23 cellular contexts compared by ENCODE assay signal in the genomic region with DNA sequence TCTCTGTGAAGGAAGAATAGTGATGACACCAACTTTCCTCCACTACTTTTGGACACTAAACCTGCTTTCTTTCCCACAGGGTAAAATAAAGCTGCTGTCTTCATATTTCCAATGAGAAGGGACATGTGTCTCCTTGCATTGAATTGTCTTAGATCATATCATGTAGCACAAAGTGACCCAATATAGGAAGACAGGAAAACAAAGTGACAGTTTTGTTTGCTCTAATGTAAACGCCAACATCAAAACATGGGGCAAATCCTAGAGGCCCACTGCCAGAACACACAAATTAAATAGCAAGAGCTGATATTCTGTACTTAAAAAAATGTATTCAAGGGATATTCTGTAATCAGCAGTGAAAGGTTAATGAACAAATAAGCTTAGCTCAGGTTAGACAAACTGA. TPM values are rescaled to one million over a fixed set of nuclear protein-coding genes. Genes with fewer than 3 reads are reported as not detected.
"Had no signal": no experiment of that assay in that cellular context is flagged by ENCODE, and none has a peak within 500 bp of the region (broad histone marks: within the 10 kb centered on the region; RNA-seq: fewer than 3 reads in every experiment).

No MANE protein-coding gene starts in this region.

- H3K27me3 Mint-ChIP-seq: activated naive CD8-positive, alpha-beta T cell treated with anti-CD3 and anti-CD28 coated beads for 36 hours; stimulated activated naive B cell treated with anti-CD40 and anti-IgM and Interleukin-4, amounts not matched to agents 10 μg/mL and 1 μg/mL and 100 μg/mL, for 72 hours had no signal

- H3K27ac Mint-ChIP-seq: activated naive CD8-positive, alpha-beta T cell treated with anti-CD3 and anti-CD28 coated beads for 36 hours; T-helper 2 cell treated with Interferon-gamma antibody and Interleukin-4, amounts not matched to agents 5 μg/mL and 100 μg/mL, for 36 hours had no signal

- H3K4me3 Mint-ChIP-seq: activated naive CD8-positive, alpha-beta T cell treated with anti-CD3 and anti-CD28 coated beads for 36 hours; stimulated activated naive B cell treated with anti-CD40 and anti-IgM and Interleukin-4, amounts not matched to agents 10 μg/mL and 1 μg/mL and 100 μg/mL, for 72 hours; T-helper 2 cell treated with Interferon-gamma antibody and Interleukin-4, amounts not matched to agents 5 μg/mL and 100 μg/mL, for 36 hours had no signal

- H3K9me3 Mint-ChIP-seq: activated naive CD8-positive, alpha-beta T cell treated with anti-CD3 and anti-CD28 coated beads for 36 hours; stimulated activated naive B cell treated with anti-CD40 and anti-IgM and Interleukin-4, amounts not matched to agents 10 μg/mL and 1 μg/mL and 100 μg/mL, for 72 hours; T-helper 2 cell treated with Interferon-gamma antibody and Interleukin-4, amounts not matched to agents 5 μg/mL and 100 μg/mL, for 36 hours had no signal

- FAIRE-seq: bronchial epithelial cell had no signal

- H3K4me1 ChIP-seq: vagina had no signal

- ATAC-seq: left ventricle myocardium superior; sciatic nerve; stimulated activated naive B cell treated with anti-CD40 and anti-IgM and Interleukin-4, amounts not matched to agents 10 μg/mL and 1 μg/mL and 100 μg/mL, for 72 hours had no signal

- H3K36me3 ChIP-seq: esophagus muscularis mucosa, vagina, WERI-Rb-1 had no signal

- H3K9me3 ChIP-seq: esophagus muscularis mucosa, vagina had no signal

- H3K4me3 ChIP-seq: coronary artery, esophagus muscularis mucosa, vagina had no signal

- H3K27ac ChIP-seq: coronary artery, esophagus muscularis mucosa, vagina, WERI-Rb-1 had no signal

- H3K27me3 ChIP-seq: vagina had no signal

- DNase-seq: activated CD4-positive, alpha-beta T cell treated with anti-CD3 and anti-CD28 coated beads for 1 hour; activated CD4-positive, alpha-beta T cell treated with anti-CD3 and anti-CD28 coated beads, Interleukin-2, amount 50 U/mL, for 4 hours; activated effector memory CD4-positive, alpha-beta T cell treated with anti-CD3 and anti-CD28 coated beads, Interleukin-2, amount 50 U/mL, for 16 hours; activated naive CD8-positive, alpha-beta T cell treated with anti-CD3 and anti-CD28 coated beads for 36 hours; amygdala; cerebellar nuclear complex; hippocampal formation; left ventricle myocardium superior; mammary epithelial cell; midbrain; posterior cingulate gyrus; small intestine; stimulated activated CD4-positive, alpha-beta T cell treated with anti-CD3 and anti-CD28 coated beads, Interleukin-2, amount 100 ng/mL, for 24 hours; stimulated activated naive B cell treated with anti-CD40 and anti-IgM and Interleukin-4, amounts not matched to agents 10 μg/mL and 1 μg/mL and 100 μg/mL, for 72 hours; trophoblast cell; WERI-Rb-1 had no signal

RNA-seq across cellular contexts. Expression of a gene that starts 36.1 kb away (rescaled TPM):
- total RNA-seq: bronchial epithelial cell, mammary epithelial cell, renal cortical epithelial cell had no signal
- polyA plus RNA-seq: mammary epithelial cell had no signal
